In genomic region chr1:156601892-156602291, GRCh38 we compare ENCODE assay signal across 9 cellular contexts. TPM values are rescaled to one million over a fixed set of nuclear protein-coding genes. Genes with fewer than 3 reads are reported as not detected.
A peak's percentile ranks its signal among the peaks of the same experiment; 100 is the strongest.
DNase-seq lines count a peak whose midpoint lies in the region; ATAC-seq and TF ChIP-seq lines count a peak whose summit lies in the region.
"Had no signal": no experiment of that assay in that cellular context is flagged by ENCODE, and none has a peak within 500 bp of the region (broad histone marks: within the 10 kb centered on the region; RNA-seq: fewer than 3 reads in every experiment).

No MANE protein-coding gene starts in this region.

- no TSS peak for BruUV-seq in Calu3 (replicated peaks; lab: Mats Ljungman, UMichigan)

- H3K27ac Mint-ChIP-seq in Calu3 (ENCODE audit: unreplicated experiment), result peak overlapping the region; percentile 84
- peak overlapping the region; percentile 87 to 92 for H3K27ac Mint-ChIP-seq in natural killer cell treated with Interleukin-12 subunit alpha and Interleukin-12 subunit beta and Interleukin-15 and Interleukin-18, amount 100 ng/mL, for 72 hours

- H3K36me3 Mint-ChIP-seq in Calu3 (ENCODE audit: insufficient read depth, unreplicated experiment), result peaks cover 30% of the 10 kb centered on the region
- peaks cover 4% of the 10 kb centered on the region for H3K36me3 Mint-ChIP-seq in natural killer cell treated with Interleukin-12 subunit alpha and Interleukin-12 subunit beta and Interleukin-15 and Interleukin-18, amount 100 ng/mL, for 72 hours

- peak overlapping the region; percentile 80 for H3K4me3 Mint-ChIP-seq in Calu3 (ENCODE audit: low read depth, unreplicated experiment)
- peak overlapping the region; percentile 95 for H3K4me3 Mint-ChIP-seq in natural killer cell treated with Interleukin-12 subunit alpha and Interleukin-12 subunit beta and Interleukin-15 and Interleukin-18, amount 100 ng/mL, for 72 hours

- H3K27me3 Mint-ChIP-seq in Calu3 (ENCODE audit: unreplicated experiment), result no peaks in the 10 kb centered on the region
- no peaks in the 10 kb centered on the region for H3K27me3 Mint-ChIP-seq in natural killer cell treated with Interleukin-12 subunit alpha and Interleukin-12 subunit beta and Interleukin-15 and Interleukin-18, amount 100 ng/mL, for 72 hours

- WGBS in HUES64, result 88% methylated on average over 12 of the region's 12 CpGs

- peaks cover 8% of the 10 kb centered on the region for H3K4me1 Mint-ChIP-seq in Calu3 (ENCODE audit: low read depth, unreplicated experiment)
- H3K4me1 Mint-ChIP-seq in natural killer cell treated with Interleukin-12 subunit alpha and Interleukin-12 subunit beta and Interleukin-15 and Interleukin-18, amount 100 ng/mL, for 72 hours (ENCODE audit: low read depth in 2 of 2), result peaks cover 16 to 18% of the 10 kb centered on the region in 2 donors

- H3K9me3 ChIP-seq in HUES64 (ENCODE audit: insufficient read depth, low read depth, low read length), result no peaks in the 10 kb centered on the region

- no peak for TF ChIP-seq CTCF in Calu3 (IDR thresholded peaks at IDR 0.05; ENCODE audit: unreplicated experiment)

- H3K27me3 ChIP-seq in HUES64 (ENCODE audit: insufficient read depth, low read length), result no peaks in the 10 kb centered on the region

- H3K27ac ChIP-seq in HUES64 (ENCODE audit: low read depth, low read length), result peak overlapping the region; percentile 60; the same call in 1 of the 2 replicates
- H3K27ac ChIP-seq in caudate nucleus (ENCODE audit: low read depth, low read length), result peak overlapping the region; percentile 84

- DNase-seq in Calu3 (no peak), caudate nucleus (lab: John Stamatoyannopoulos, UW) (no peak), GM03348 (ENCODE audit: low spot score) (no peak), NCI-H1105 treated with DMSO at 0.1 percent for 48 hours (lab: John Stamatoyannopoulos, UW) (no peak), DMS53 (lab: John Stamatoyannopoulos, UW) (no peak)
- DNase-seq in natural killer cell treated with Interleukin-12 subunit alpha and Interleukin-12 subunit beta and Interleukin-15 and Interleukin-18, amount 100 ng/mL, for 72 hours (ENCODE audit: low spot score), result no peak

- no peaks in the 10 kb centered on the region for H3K9me3 Mint-ChIP-seq in Calu3 (ENCODE audit: low read depth, unreplicated experiment)
- H3K9me3 Mint-ChIP-seq in natural killer cell treated with Interleukin-12 subunit alpha and Interleukin-12 subunit beta and Interleukin-15 and Interleukin-18, amount 100 ng/mL, for 72 hours, result no peaks in the 10 kb centered on the region

- H3K9ac ChIP-seq in HUES64 (ENCODE audit: low read depth, low read length), result peak overlapping the region; percentile 94

- CTCF ChIA-PET in Calu3 (lab: Charles Lee), result interaction anchor here (0.6 to 1.5 kb wide), 3 partner anchors 10 to 21 kb away, joined by 3 to 10 read pairs (median 3); partner anchors contain the start of gene NAXE

- 0 out of 2 replicates have a peak, but pooled peaks cover 3% of the 10 kb centered on the region for H3K4me1 ChIP-seq in HUES64 (ENCODE audit: insufficient read depth, low read length)

- intact Hi-C loops in Calu3 (cut with micrococcal nuclease; ENCODE audit: unreplicated experiment), result loop anchor here (2.0 kb wide), 1 partner anchor 145 kb away; no protein-coding TSS in a partner anchor

- no peak for ATAC-seq in natural killer cell treated with Interleukin-12 subunit alpha and Interleukin-12 subunit beta and Interleukin-15 and Interleukin-18, amount 100 ng/mL, for 72 hours
- no peak for ATAC-seq in HG02870 (IDR thresholded peaks at IDR 0.05; ENCODE audit: unreplicated experiment)

- H3K4me3 ChIP-seq in HUES64 (ENCODE audit: low read length), result peak overlapping the region; percentile 96

- H3K36me3 ChIP-seq in HUES64 (ENCODE audit: insufficient read depth, low read length), result peaks cover 33% of the 10 kb centered on the region

RNA-seq across cellular contexts. Expression of gene GPATCH4, which starts 0.6 kb away (rescaled TPM):
- total RNA-seq in Calu3 (2022), result 52.4 and 57.0 TPM in 2 replicates
- 49.9 TPM for polyA plus RNA-seq in HUES64 (2013, experiment 1 of 2)
- 44.9 TPM for polyA plus RNA-seq in HUES64 (2013, experiment 2 of 2)
- total RNA-seq in natural killer cell treated with Interleukin-12 subunit alpha and Interleukin-12 subunit beta and Interleukin-15 and Interleukin-18, amount 100 ng/mL, for 72 hours, result 100 to 1,000 TPM in 1 of 2 donors, 10 to 100 TPM in 1; 47.9 to 135 TPM

RNA-seq across cellular contexts. Expression of gene NAXE, which starts 10.3 kb away (rescaled TPM):
- total RNA-seq in Calu3 (2022), result 129 and 143 TPM in 2 replicates
- 64.0 TPM for polyA plus RNA-seq in HUES64 (2013, experiment 1 of 2)
- 68.0 TPM for polyA plus RNA-seq in HUES64 (2013, experiment 2 of 2)
- 10 to 100 TPM; 54.0 to 67.5 TPM for total RNA-seq in natural killer cell treated with Interleukin-12 subunit alpha and Interleukin-12 subunit beta and Interleukin-15 and Interleukin-18, amount 100 ng/mL, for 72 hours

RNA-seq across cellular contexts. Expression of gene HAPLN2, which starts 17.3 kb away (rescaled TPM):
- total RNA-seq in Calu3 (2022), result 0.27 TPM in 1 of 2 replicates, not detected in the other
- polyA plus RNA-seq in HUES64 (2013, experiment 1 of 2), result not detected
- 0.19 TPM for polyA plus RNA-seq in HUES64 (2013, experiment 2 of 2)
- total RNA-seq in natural killer cell treated with Interleukin-12 subunit alpha and Interleukin-12 subunit beta and Interleukin-15 and Interleukin-18, amount 100 ng/mL, for 72 hours, result not detected
- total RNA-seq: HT1080 had no signal

RNA-seq across cellular contexts. Expression of gene TTC24, which starts 22.4 kb away (rescaled TPM):
- not detected in 2 replicates for total RNA-seq in Calu3 (2022)
- polyA plus RNA-seq in HUES64 (2013, experiment 1 of 2), result not detected
- polyA plus RNA-seq in HUES64 (2013, experiment 2 of 2), result not detected
- total RNA-seq in natural killer cell treated with Interleukin-12 subunit alpha and Interleukin-12 subunit beta and Interleukin-15 and Interleukin-18, amount 100 ng/mL, for 72 hours, result 1 to 10 TPM; 1.8 to 2.2 TPM
- total RNA-seq: HT1080 had no signal

RNA-seq across cellular contexts. Expression of gene IQGAP3, which starts 29.5 kb away (rescaled TPM):
- total RNA-seq in Calu3 (2022), result 66.2 and 93.6 TPM in 2 replicates
- polyA plus RNA-seq in HUES64 (2013, experiment 1 of 2), result 13.1 TPM
- 14.0 TPM for polyA plus RNA-seq in HUES64 (2013, experiment 2 of 2)
- total RNA-seq in natural killer cell treated with Interleukin-12 subunit alpha and Interleukin-12 subunit beta and Interleukin-15 and Interleukin-18, amount 100 ng/mL, for 72 hours, result 1 to 10 TPM; 3.4 to 6.4 TPM
